Comparison of ENCODE assay signal across 1 cellular context in genomic region chr9:137188490-137189296, GRCh38.
TF ChIP-seq lines count a peak whose summit lies in the region.

TSS of gene ANAPC2 (minus strand) at chr9:137188560. CDS start at chr9:137188532, 28 bp downstream.
TSS of gene SSNA1 (plus strand) at chr9:137188676. CDS start at chr9:137188727, 51 bp downstream.

TF ChIP-seq in HepG2, 621 proteins besides CTCF, POLR2A, EP300 and RAD21 (continued from another document and continues in another):
- peak; percentile 51 for TF ChIP-seq THRA (CRISPR knock-in tag; IDR thresholded peaks at IDR 0.05; ENCODE audit: borderline replicate concordance)
- peak; percentile 65 for TF ChIP-seq IKZF4 (CRISPR knock-in tag; IDR thresholded peaks at IDR 0.05; ENCODE audit: borderline replicate concordance, low read depth, not compliant biosample characterization)
- TF ChIP-seq NFIC (IDR thresholded peaks at IDR 0.05; ENCODE audit: low read length), result no peak
- peak; percentile 80 for TF ChIP-seq ZNF430 (CRISPR knock-in tag; IDR thresholded peaks at IDR 0.05)
- TF ChIP-seq TBL1XR1 (IDR thresholded peaks at IDR 0.05; ENCODE audit: borderline replicate concordance, low read length, partially characterized antibody), result peak; percentile 68
- TF ChIP-seq PBX3 (CRISPR knock-in tag; IDR thresholded peaks at IDR 0.05; ENCODE audit: borderline replicate concordance), result no peak
- TF ChIP-seq NAIF1 (CRISPR knock-in tag; IDR thresholded peaks at IDR 0.05; ENCODE audit: borderline replicate concordance), result no peak
- peak; percentile 87 for TF ChIP-seq MXD4 (CRISPR knock-in tag; IDR thresholded peaks at IDR 0.05)
- TF ChIP-seq ZFP90 (CRISPR knock-in tag; IDR thresholded peaks at IDR 0.05; ENCODE audit: borderline replicate concordance), result peak; percentile 8; the same call in 1 of the 2 replicates
- TF ChIP-seq HOXD1 (CRISPR knock-in tag; IDR thresholded peaks at IDR 0.05), result peak; percentile 41; the same call in 1 of the 2 replicates
- TF ChIP-seq KDM3A (CRISPR knock-in tag; IDR thresholded peaks at IDR 0.05; ENCODE audit: low read depth), result peak; percentile 80
- peak; percentile 84 for TF ChIP-seq ZKSCAN1 (IDR thresholded peaks at IDR 0.05; ENCODE audit: low read length)
- peak; percentile 46; the same call in 1 of the 2 replicates for TF ChIP-seq ZBTB7B (CRISPR knock-in tag; IDR thresholded peaks at IDR 0.05)
- no peak; the same call in 1 of the 2 replicates for TF ChIP-seq GFI1 (CRISPR knock-in tag; IDR thresholded peaks at IDR 0.05; ENCODE audit: borderline replicate concordance)
- TF ChIP-seq ZNF275 (CRISPR knock-in tag; IDR thresholded peaks at IDR 0.05; ENCODE audit: borderline replicate concordance), result peak; percentile 94
- TF ChIP-seq CAMTA2 (CRISPR knock-in tag; IDR thresholded peaks at IDR 0.05; ENCODE audit: borderline replicate concordance), result 0 out of 2 replicates have a peak, but pooled peaks have one; percentile 55
- TF ChIP-seq MLLT10 (CRISPR knock-in tag; IDR thresholded peaks at IDR 0.05), result no peak
- peak; percentile 75 for TF ChIP-seq PRDM4 (CRISPR knock-in tag; IDR thresholded peaks at IDR 0.05; ENCODE audit: borderline replicate concordance)
- no peak for TF ChIP-seq ZNF484 (CRISPR knock-in tag; IDR thresholded peaks at IDR 0.05; ENCODE audit: borderline replicate concordance, low read depth)
- peak; percentile 80 for TF ChIP-seq CBX1 (IDR thresholded peaks at IDR 0.05; ENCODE audit: low read depth)
- TF ChIP-seq HOXA5 (CRISPR knock-in tag; IDR thresholded peaks at IDR 0.05), result peak; percentile 91; the same call in 1 of the 2 replicates
- peak; percentile 38; the same call in 1 of the 2 replicates for TF ChIP-seq ZNF768 (CRISPR knock-in tag; IDR thresholded peaks at IDR 0.05)
- no peak for TF ChIP-seq DDIT3 (CRISPR knock-in tag; IDR thresholded peaks at IDR 0.05)
- TF ChIP-seq ZFP91 (CRISPR knock-in tag; IDR thresholded peaks at IDR 0.05; ENCODE audit: borderline replicate concordance), result peak; percentile 89
- TF ChIP-seq SMARCC2 (IDR thresholded peaks at IDR 0.05), result peak; percentile 93; the same call in 1 of the 2 replicates
- TF ChIP-seq ATF3 (CRISPR knock-in tag; IDR thresholded peaks at IDR 0.05), result peak; percentile 65; the same call in 1 of the 2 replicates
- TF ChIP-seq ZNF572 (CRISPR knock-in tag; IDR thresholded peaks at IDR 0.05), result peak; percentile 25; the same call in 1 of the 2 replicates
- no peak for TF ChIP-seq ZFYVE20 (CRISPR knock-in tag; IDR thresholded peaks at IDR 0.05; ENCODE audit: borderline replicate concordance, low read depth)
- no peak for TF ChIP-seq ZNF75D (CRISPR knock-in tag; IDR thresholded peaks at IDR 0.05; ENCODE audit: borderline replicate concordance)
- 0 out of 2 replicates have a peak, but pooled peaks have one; percentile 42 for TF ChIP-seq ZNF431 (CRISPR knock-in tag; IDR thresholded peaks at IDR 0.05; ENCODE audit: borderline replicate concordance, low read depth)
- no peak for TF ChIP-seq ZNF841 (CRISPR knock-in tag; IDR thresholded peaks at IDR 0.05; ENCODE audit: borderline replicate concordance)
- TF ChIP-seq POGK (CRISPR knock-in tag; conservative IDR thresholded peaks at IDR 0.05), result peak; percentile 94
- TF ChIP-seq GRHL1 (CRISPR knock-in tag; conservative IDR thresholded peaks at IDR 0.05), result no peak
- TF ChIP-seq MNT (IDR thresholded peaks at IDR 0.05), result peak; percentile 87
- peak; percentile 77 for TF ChIP-seq HNRNPLL (IDR thresholded peaks at IDR 0.05; ENCODE audit: low read depth, low read length, poor library complexity, severe bottlenecking)
- no peak for TF ChIP-seq HNRNPL (IDR thresholded peaks at IDR 0.05; ENCODE audit: low read depth, low read length)
- TF ChIP-seq ZSCAN5A (CRISPR knock-in tag; IDR thresholded peaks at IDR 0.05; ENCODE audit: borderline replicate concordance), result no peak
- TF ChIP-seq BHLHE40 (IDR thresholded peaks at IDR 0.05; ENCODE audit: low read length), result peak; percentile 93
- TF ChIP-seq RCOR2 (CRISPR knock-in tag; IDR thresholded peaks at IDR 0.05), result no peak
- no peak for TF ChIP-seq NBN (conservative IDR thresholded peaks at IDR 0.05)
- no peak for TF ChIP-seq SRSF1 (optimal IDR thresholded peaks at IDR 0.05; ENCODE audit: low read depth, low read length)
- no peak for TF ChIP-seq ZNF878 (CRISPR knock-in tag; IDR thresholded peaks at IDR 0.05)
- TF ChIP-seq SP2 (CRISPR knock-in tag; IDR thresholded peaks at IDR 0.05), result peak; percentile 63
- TF ChIP-seq HHEX (CRISPR knock-in tag; IDR thresholded peaks at IDR 0.05), result no peak
- 0 out of 2 replicates have a peak, but pooled peaks have one; percentile 67 for TF ChIP-seq ZNF335 (CRISPR knock-in tag; IDR thresholded peaks at IDR 0.05)
- TF ChIP-seq CBX5 (CRISPR knock-in tag; IDR thresholded peaks at IDR 0.05; ENCODE audit: borderline replicate concordance), result peak; percentile 93
- TF ChIP-seq ZNF704 (CRISPR knock-in tag; IDR thresholded peaks at IDR 0.05; ENCODE audit: borderline replicate concordance), result no peak
- TF ChIP-seq HOXA7 (CRISPR knock-in tag; IDR thresholded peaks at IDR 0.05), result no peak
